In the genomic region with DNA sequence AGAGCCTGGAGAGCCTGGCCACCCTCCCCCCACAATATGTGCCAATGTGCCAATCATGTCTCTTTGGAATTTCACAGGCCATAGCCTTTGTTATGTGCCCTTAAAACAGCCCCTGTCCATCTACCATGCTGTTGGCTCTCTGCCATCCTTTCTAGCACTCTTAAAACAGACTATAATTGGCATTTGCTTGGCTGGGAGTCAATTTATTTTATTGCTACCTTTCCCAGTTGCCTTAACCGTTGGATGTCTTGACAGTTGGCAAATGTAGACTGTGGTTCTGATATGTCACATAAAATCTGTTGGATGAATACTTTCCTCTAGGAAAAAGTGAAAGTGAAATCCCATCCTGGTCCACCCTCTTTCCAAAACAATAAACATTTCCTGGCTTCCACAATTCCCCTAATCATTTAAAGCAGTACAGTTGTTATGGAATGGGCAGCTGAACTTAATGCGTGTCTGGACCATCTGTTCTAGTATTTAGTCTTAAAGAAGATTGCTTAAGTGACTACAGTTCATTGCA, we compare ENCODE assay signal across 1 cellular context.
TF ChIP-seq lines count a peak whose summit lies in the region.

No MANE protein-coding gene starts in this region.

TF ChIP-seq in GM23338, 12 proteins besides CTCF, POLR2A, EP300 and RAD21 (continued from another document):
- TF ChIP-seq, protein P1, sequence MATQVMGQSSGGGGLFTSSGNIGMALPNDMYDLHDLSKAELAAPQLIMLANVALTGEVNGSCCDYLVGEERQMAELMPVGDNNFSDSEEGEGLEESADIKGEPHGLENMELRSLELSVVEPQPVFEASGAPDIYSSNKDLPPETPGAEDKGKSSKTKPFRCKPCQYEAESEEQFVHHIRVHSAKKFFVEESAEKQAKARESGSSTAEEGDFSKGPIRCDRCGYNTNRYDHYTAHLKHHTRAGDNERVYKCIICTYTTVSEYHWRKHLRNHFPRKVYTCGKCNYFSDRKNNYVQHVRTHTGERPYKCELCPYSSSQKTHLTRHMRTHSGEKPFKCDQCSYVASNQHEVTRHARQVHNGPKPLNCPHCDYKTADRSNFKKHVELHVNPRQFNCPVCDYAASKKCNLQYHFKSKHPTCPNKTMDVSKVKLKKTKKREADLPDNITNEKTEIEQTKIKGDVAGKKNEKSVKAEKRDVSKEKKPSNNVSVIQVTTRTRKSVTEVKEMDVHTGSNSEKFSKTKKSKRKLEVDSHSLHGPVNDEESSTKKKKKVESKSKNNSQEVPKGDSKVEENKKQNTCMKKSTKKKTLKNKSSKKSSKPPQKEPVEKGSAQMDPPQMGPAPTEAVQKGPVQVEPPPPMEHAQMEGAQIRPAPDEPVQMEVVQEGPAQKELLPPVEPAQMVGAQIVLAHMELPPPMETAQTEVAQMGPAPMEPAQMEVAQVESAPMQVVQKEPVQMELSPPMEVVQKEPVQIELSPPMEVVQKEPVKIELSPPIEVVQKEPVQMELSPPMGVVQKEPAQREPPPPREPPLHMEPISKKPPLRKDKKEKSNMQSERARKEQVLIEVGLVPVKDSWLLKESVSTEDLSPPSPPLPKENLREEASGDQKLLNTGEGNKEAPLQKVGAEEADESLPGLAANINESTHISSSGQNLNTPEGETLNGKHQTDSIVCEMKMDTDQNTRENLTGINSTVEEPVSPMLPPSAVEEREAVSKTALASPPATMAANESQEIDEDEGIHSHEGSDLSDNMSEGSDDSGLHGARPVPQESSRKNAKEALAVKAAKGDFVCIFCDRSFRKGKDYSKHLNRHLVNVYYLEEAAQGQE (IDR thresholded peaks at IDR 0.05; ENCODE audit: unreplicated experiment) = no peak
- TF ChIP-seq CREB1 (CRISPR knock-in tag; IDR thresholded peaks at IDR 0.05; ENCODE audit: low read depth) (no peak), JUNB (IDR thresholded peaks at IDR 0.05; ENCODE audit: unreplicated experiment) (no peak), EZH2phosphoT487 (IDR thresholded peaks at IDR 0.05; ENCODE audit: unreplicated experiment) (no peak)
- TF ChIP-seq, protein P2, sequence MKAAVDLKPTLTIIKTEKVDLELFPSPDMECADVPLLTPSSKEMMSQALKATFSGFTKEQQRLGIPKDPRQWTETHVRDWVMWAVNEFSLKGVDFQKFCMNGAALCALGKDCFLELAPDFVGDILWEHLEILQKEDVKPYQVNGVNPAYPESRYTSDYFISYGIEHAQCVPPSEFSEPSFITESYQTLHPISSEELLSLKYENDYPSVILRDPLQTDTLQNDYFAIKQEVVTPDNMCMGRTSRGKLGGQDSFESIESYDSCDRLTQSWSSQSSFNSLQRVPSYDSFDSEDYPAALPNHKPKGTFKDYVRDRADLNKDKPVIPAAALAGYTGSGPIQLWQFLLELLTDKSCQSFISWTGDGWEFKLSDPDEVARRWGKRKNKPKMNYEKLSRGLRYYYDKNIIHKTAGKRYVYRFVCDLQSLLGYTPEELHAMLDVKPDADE (IDR thresholded peaks at IDR 0.05) = no peak
